9 cellular contexts compared by ENCODE assay signal in genomic region chr7:108308913-108309312, GRCh38.
DNase-seq lines count a peak whose midpoint lies in the region; ATAC-seq and TF ChIP-seq lines count a peak whose summit lies in the region.
"Had no signal": no experiment of that assay in that cellular context is flagged by ENCODE, and none has a peak within 500 bp of the region (broad histone marks: within the 10 kb centered on the region; RNA-seq: fewer than 3 reads in every experiment).

No MANE protein-coding gene starts in this region.

- DNase-seq in AG20443 (ENCODE audit: low spot score): peak; percentile 25
- DNase-seq in WTC11 (ENCODE audit: low spot score): no peak
- no peak for DNase-seq in glutamatergic neuron
- DNase-seq in stimulated activated naive CD4-positive, alpha-beta T cell (lab: John Stamatoyannopoulos, UW): no peak
- DNase-seq in colonic mucosa: no peak
- DNase-seq in activated CD4-positive, alpha-beta T cell treated with anti-CD3 and anti-CD28 coated beads, Interleukin-2, amount 10 ng/mL, durations not matched to agents 7 days and 5 days: no peak
- no peak for DNase-seq in NCI-H748 (lab: John Stamatoyannopoulos, UW; ENCODE audit: unreplicated experiment)
- DNase-seq: NCI-H446 had no signal

- POLR2A ChIA-PET in WTC11 (lab: Charles Lee): no interaction called here
- POLR2A ChIA-PET in activated CD4-positive, alpha-beta T cell treated with anti-CD3 and anti-CD28 coated beads, Interleukin-2, amount 10 ng/mL, durations not matched to agents 7 days and 5 days (lab: Charles Lee): no interaction called here

- intact Hi-C loops in colonic mucosa (cut with DNase I): no loop called here

- CTCF ChIA-PET in WTC11 (lab: Charles Lee): no interaction called here
- CTCF ChIA-PET in activated CD4-positive, alpha-beta T cell treated with anti-CD3 and anti-CD28 coated beads, Interleukin-2, amount 10 ng/mL, durations not matched to agents 7 days and 5 days (lab: Charles Lee): no interaction called here

- TF ChIP-seq CTCF in WTC11 (IDR thresholded peaks at IDR 0.05) (no peak), glutamatergic neuron (IDR thresholded peaks at IDR 0.05; ENCODE audit: partially characterized antibody, unreplicated experiment) (no peak), colonic mucosa (IDR thresholded peaks at IDR 0.05) (no peak)

- H3K27me3 ChIP-seq in colonic mucosa: no peaks in the 10 kb centered on the region

- H3K4me1 ChIP-seq in colonic mucosa: no peaks in the 10 kb centered on the region

- no peaks in the 10 kb centered on the region for H3K27me3 Mint-ChIP-seq in WTC11 (ENCODE audit: low read depth)
- no peaks in the 10 kb centered on the region for H3K27me3 Mint-ChIP-seq in glutamatergic neuron (ENCODE audit: unreplicated experiment)
- H3K27me3 Mint-ChIP-seq in activated CD4-positive, alpha-beta T cell treated with anti-CD3 and anti-CD28 coated beads, Interleukin-2, amount 10 ng/mL, durations not matched to agents 7 days and 5 days: no peaks in the 10 kb centered on the region

- no peaks in the 10 kb centered on the region for H3K9me3 ChIP-seq in colonic mucosa

- no peaks in the 10 kb centered on the region for H3K36me3 Mint-ChIP-seq in WTC11
- H3K36me3 Mint-ChIP-seq in glutamatergic neuron (ENCODE audit: unreplicated experiment): no peaks in the 10 kb centered on the region
- no peaks in the 10 kb centered on the region for H3K36me3 Mint-ChIP-seq in activated CD4-positive, alpha-beta T cell treated with anti-CD3 and anti-CD28 coated beads, Interleukin-2, amount 10 ng/mL, durations not matched to agents 7 days and 5 days (ENCODE audit: low read depth)

- H3K4me3 Mint-ChIP-seq in WTC11 (no peak overlapping the region), glutamatergic neuron (ENCODE audit: unreplicated experiment) (peak overlapping the region; percentile 15)
- no peak overlapping the region for H3K4me3 Mint-ChIP-seq in activated CD4-positive, alpha-beta T cell treated with anti-CD3 and anti-CD28 coated beads, Interleukin-2, amount 10 ng/mL, durations not matched to agents 7 days and 5 days

- no peak overlapping the region for H3K27ac ChIP-seq in colonic mucosa

- H3K9ac ChIP-seq in colonic mucosa (ENCODE audit: low read depth in 2 of 2, low read length in 2 of 2): no peak overlapping the region

- H3K4me3 ChIP-seq in colonic mucosa: no peak overlapping the region

- ATAC-seq in GM21723 (IDR thresholded peaks at IDR 0.05; ENCODE audit: unreplicated experiment) (peak; percentile 64), WTC11 (peak; percentile 57)

- H3K9me3 Mint-ChIP-seq in WTC11: no peaks in the 10 kb centered on the region
- H3K9me3 Mint-ChIP-seq in glutamatergic neuron (ENCODE audit: unreplicated experiment): no peaks in the 10 kb centered on the region
- no peaks in the 10 kb centered on the region for H3K9me3 Mint-ChIP-seq in activated CD4-positive, alpha-beta T cell treated with anti-CD3 and anti-CD28 coated beads, Interleukin-2, amount 10 ng/mL, durations not matched to agents 7 days and 5 days

- no peaks in the 10 kb centered on the region for H3K36me3 ChIP-seq in colonic mucosa

- H3K4me1 Mint-ChIP-seq in WTC11 (peaks cover 46% of the 10 kb centered on the region), glutamatergic neuron (ENCODE audit: low read depth, unreplicated experiment) (peaks cover 26% of the 10 kb centered on the region)
- no peaks in the 10 kb centered on the region for H3K4me1 Mint-ChIP-seq in activated CD4-positive, alpha-beta T cell treated with anti-CD3 and anti-CD28 coated beads, Interleukin-2, amount 10 ng/mL, durations not matched to agents 7 days and 5 days

- H3K27ac Mint-ChIP-seq in WTC11: no peak overlapping the region
- H3K27ac Mint-ChIP-seq in glutamatergic neuron (ENCODE audit: unreplicated experiment): peak overlapping the region; percentile 16
- no peak overlapping the region for H3K27ac Mint-ChIP-seq in activated CD4-positive, alpha-beta T cell treated with anti-CD3 and anti-CD28 coated beads, Interleukin-2, amount 10 ng/mL, durations not matched to agents 7 days and 5 days

TF ChIP-seq in WTC11, 78 proteins besides CTCF, POLR2A, EP300 and RAD21:
- TF ChIP-seq E2F5 (CRISPR knock-in tag; IDR thresholded peaks at IDR 0.05) (no peak), USF1 (CRISPR knock-in tag; IDR thresholded peaks at IDR 0.05) (no peak), OVOL2 (CRISPR knock-in tag; IDR thresholded peaks at IDR 0.05; ENCODE audit: borderline replicate concordance) (no peak), AR (CRISPR knock-in tag; IDR thresholded peaks at IDR 0.05) (no peak), TCF7 (CRISPR knock-in tag; IDR thresholded peaks at IDR 0.05; ENCODE audit: low read depth) (no peak), GABPB1 (CRISPR knock-in tag; IDR thresholded peaks at IDR 0.05) (no peak), SMAD4 (CRISPR knock-in tag; IDR thresholded peaks at IDR 0.05) (no peak), CDX4 (CRISPR knock-in tag; IDR thresholded peaks at IDR 0.05; ENCODE audit: borderline replicate concordance) (no peak), ZNF317 (CRISPR knock-in tag; IDR thresholded peaks at IDR 0.05; ENCODE audit: borderline replicate concordance, low read depth) (no peak), MXD4 (CRISPR knock-in tag; IDR thresholded peaks at IDR 0.05; ENCODE audit: borderline replicate concordance) (no peak), RORB (CRISPR knock-in tag; IDR thresholded peaks at IDR 0.05) (no peak), PRDM15 (CRISPR knock-in tag; IDR thresholded peaks at IDR 0.05) (no peak), NFATC4 (CRISPR knock-in tag; IDR thresholded peaks at IDR 0.05) (no peak)
